Comparison of ENCODE assay signal across 16 cellular contexts in genomic region chr7:6656413-6656812, GRCh38. TPM values are rescaled to one million over a fixed set of nuclear protein-coding genes. Genes with fewer than 3 reads are reported as not detected.
DNase-seq lines count a peak whose midpoint lies in the region; FAIRE-seq and TF ChIP-seq lines count a peak whose summit lies in the region.
"Had no signal": no experiment of that assay in that cellular context is flagged by ENCODE, and none has a peak within 500 bp of the region (broad histone marks: within the 10 kb centered on the region; RNA-seq: fewer than 3 reads in every experiment).

No MANE protein-coding gene starts in this region.

- DNase-seq in AG20443 (ENCODE audit: low spot score) (peak; percentile 4), H7 (peak; percentile 20), kidney (peak; percentile 37), sigmoid colon (peak; percentile 50), NCI-H2196 treated with DMSO at 0.1 percent for 48 hours (lab: John Stamatoyannopoulos, UW; ENCODE audit: unreplicated experiment) (no peak), UCSD-AML1 (lab: John Stamatoyannopoulos, UW; ENCODE audit: unreplicated experiment) (no peak), prostate gland (ENCODE audit: low spot score) (no peak)
- DNase-seq: Calu3; CD4-positive, alpha-beta T cell; DMS 273 treated with DMSO at 0.1 percent for 48 hours; KBM-7 had no signal

- 96% methylated on average over 9 of the region's 9 CpGs for WGBS in sigmoid colon, 2 donors
- 93% methylated on average over 9 of the region's 9 CpGs for WGBS in prostate gland

- FAIRE-seq in kidney (lab: Jason Lieb, UNC), result no peak
- FAIRE-seq: GM12878, GM18507 had no signal

- no peak overlapping the region for H3K27ac ChIP-seq in kidney (ENCODE audit: low read depth in 2 of 2, low read length in 2 of 2)
- no peak overlapping the region for H3K27ac ChIP-seq in sigmoid colon
- H3K27ac ChIP-seq in prostate gland, result no peak overlapping the region
- H3K27ac ChIP-seq: BLaER1 treated with 17β-estradiol and CSF1 and Interleukin-3, amounts not matched to agents 10 nM and 100 nM had no signal

- TF ChIP-seq POLR2A in sigmoid colon (IDR thresholded peaks at IDR 0.05) (no peak), prostate gland (IDR thresholded peaks at IDR 0.05) (no peak)

- H3K27me3 ChIP-seq in H7 (ENCODE audit: control insufficient read depth, insufficient read depth, low read length) (no peaks in the 10 kb centered on the region), sigmoid colon (no peaks in the 10 kb centered on the region), prostate gland (replicated peaks; ENCODE audit: insufficient read depth) (no peaks in the 10 kb centered on the region)
- H3K27me3 ChIP-seq: BLaER1 treated with 17β-estradiol and CSF1 and Interleukin-3, amounts not matched to agents 10 nM and 100 nM had no signal

- no peak overlapping the region for H3K9ac ChIP-seq in kidney (ENCODE audit: low read length in 2 of 2)
- H3K9ac ChIP-seq: BLaER1 treated with 17β-estradiol and CSF1 and Interleukin-3, amounts not matched to agents 10 nM and 100 nM had no signal

- no peak for TF ChIP-seq EP300 in sigmoid colon (IDR thresholded peaks at IDR 0.05)

- no peaks in the 10 kb centered on the region for H3K9me3 ChIP-seq in kidney (ENCODE audit: control insufficient read depth in 1 of 2, low read length in 2 of 2)
- H3K9me3 ChIP-seq in sigmoid colon, result no peaks in the 10 kb centered on the region
- no peaks in the 10 kb centered on the region for H3K9me3 ChIP-seq in prostate gland
- H3K9me3 ChIP-seq: HAP-1 had no signal

- H3K4me3 ChIP-seq in H7 (ENCODE audit: insufficient read depth, low read depth, low read length) (no peak overlapping the region), kidney (ENCODE audit: low read length in 2 of 2) (no peak overlapping the region), sigmoid colon (no peak overlapping the region), prostate gland (no peak overlapping the region)
- H3K4me3 ChIP-seq: BLaER1 treated with 17β-estradiol and CSF1 and Interleukin-3, amounts not matched to agents 10 nM and 100 nM; GM12878; GM23338; HAP-1 had no signal

- H3K4me1 ChIP-seq in kidney (ENCODE audit: control insufficient read depth in 1 of 2, insufficient read depth in 1 of 2, low read depth in 1 of 2, low read length in 2 of 2), result no peaks in the 10 kb centered on the region
- no peaks in the 10 kb centered on the region for H3K4me1 ChIP-seq in sigmoid colon
- H3K4me1 ChIP-seq in prostate gland (replicated peaks), result no peaks in the 10 kb centered on the region
- H3K4me1 ChIP-seq: HAP-1 had no signal

- H3K36me3 ChIP-seq in H7 (replicated peaks; ENCODE audit: control insufficient read depth, insufficient read depth, low read length), result no peaks in the 10 kb centered on the region
- H3K36me3 ChIP-seq in kidney (ENCODE audit: control insufficient read depth in 1 of 2, insufficient read depth in 2 of 2, low read length in 2 of 2), result peaks cover 2 to 6% of the 10 kb centered on the region in 2 donors
- peaks cover 11 to 39% (median 31%) of the 10 kb centered on the region in 4 donors for H3K36me3 ChIP-seq in sigmoid colon
- peaks cover 0 to 35% of the 10 kb centered on the region in 2 donors for H3K36me3 ChIP-seq in prostate gland

- intact Hi-C loops in kidney (cut with DNase I) (no loop called here), sigmoid colon (cut with DNase I) (no loop called here), prostate gland (cut with DNase I) (no loop called here)

- TF ChIP-seq CTCF in kidney (IDR thresholded peaks at IDR 0.05; ENCODE audit: borderline replicate concordance, extremely low read depth, insufficient read depth), result no peak
- TF ChIP-seq CTCF in sigmoid colon (IDR thresholded peaks at IDR 0.05), result no peak
- no peak for TF ChIP-seq CTCF in prostate gland (IDR thresholded peaks at IDR 0.05)

RNA-seq across cellular contexts. Expression of gene ZNF316, which starts 19.3 kb away (rescaled TPM):
- 7.6 and 10.0 TPM in 2 replicates for total RNA-seq in H7 (2014; rRNA removed; shearing (Covaris generic))
- total RNA-seq in kidney (31.7 TPM), sigmoid colon (10 to 100 TPM; 10.2 to 49.6 (median 17.2) TPM), prostate gland (10 to 100 TPM; 39.2 to 53.8 TPM)
- polyA plus RNA-seq in kidney (ENCODE audit: insufficient read depth, low read depth, low replicate concordance) (7.2 TPM), sigmoid colon (10 to 100 TPM in 1 of 3 donors, 1 to 10 TPM in 2; 3.6 to 17.3 (median 5.3) TPM)

RNA-seq across cellular contexts. Expression of gene ZNF853, which starts 41.0 kb away (rescaled TPM):
- 6.4 and 6.5 TPM in 2 replicates for total RNA-seq in H7 (2014; rRNA removed; shearing (Covaris generic))
- total RNA-seq in kidney, result 5.4 TPM
- 3.4 TPM for polyA plus RNA-seq in kidney (ENCODE audit: insufficient read depth, low read depth, low replicate concordance)
- 10 to 100 TPM; 20.0 to 36.0 (median 24.8) TPM for total RNA-seq in sigmoid colon
- 1 to 10 TPM in 2 of 3 donors, under 1 TPM in 1; 0.69 to 2.3 (median 1.8) TPM for polyA plus RNA-seq in sigmoid colon
- 10 to 100 TPM; 16.5 to 17.2 TPM for total RNA-seq in prostate gland

RNA-seq across cellular contexts. Expression of gene ZNF12, which starts 50.3 kb away (rescaled TPM):
- total RNA-seq in H7 (2014; rRNA removed; shearing (Covaris generic)), result 13.8 and 16.7 TPM in 2 replicates
- 31.3 TPM for total RNA-seq in kidney
- polyA plus RNA-seq in kidney (ENCODE audit: insufficient read depth, low read depth, low replicate concordance), result 9.9 TPM
- 10 to 100 TPM; 17.2 to 27.1 (median 22.9) TPM for total RNA-seq in sigmoid colon
- 1 to 10 TPM; 4.4 to 9.8 (median 6.6) TPM for polyA plus RNA-seq in sigmoid colon
- 10 to 100 TPM; 22.1 to 24.1 TPM for total RNA-seq in prostate gland

Comparison
In these comparisons a context has a peak if more than half of its experiments do, and no peak if none do; other contexts are left out.
1. DNase-seq: peak in AG20443 (single experiment), H7 (single experiment), kidney (single experiment) and sigmoid colon (single experiment); none in NCI-H2196 treated with DMSO at 0.1 percent for 48 hours (single experiment), UCSD-AML1 (single experiment) and prostate gland (single experiment).